Comparison of ENCODE assay signal across 14 cellular contexts in the genomic region with DNA sequence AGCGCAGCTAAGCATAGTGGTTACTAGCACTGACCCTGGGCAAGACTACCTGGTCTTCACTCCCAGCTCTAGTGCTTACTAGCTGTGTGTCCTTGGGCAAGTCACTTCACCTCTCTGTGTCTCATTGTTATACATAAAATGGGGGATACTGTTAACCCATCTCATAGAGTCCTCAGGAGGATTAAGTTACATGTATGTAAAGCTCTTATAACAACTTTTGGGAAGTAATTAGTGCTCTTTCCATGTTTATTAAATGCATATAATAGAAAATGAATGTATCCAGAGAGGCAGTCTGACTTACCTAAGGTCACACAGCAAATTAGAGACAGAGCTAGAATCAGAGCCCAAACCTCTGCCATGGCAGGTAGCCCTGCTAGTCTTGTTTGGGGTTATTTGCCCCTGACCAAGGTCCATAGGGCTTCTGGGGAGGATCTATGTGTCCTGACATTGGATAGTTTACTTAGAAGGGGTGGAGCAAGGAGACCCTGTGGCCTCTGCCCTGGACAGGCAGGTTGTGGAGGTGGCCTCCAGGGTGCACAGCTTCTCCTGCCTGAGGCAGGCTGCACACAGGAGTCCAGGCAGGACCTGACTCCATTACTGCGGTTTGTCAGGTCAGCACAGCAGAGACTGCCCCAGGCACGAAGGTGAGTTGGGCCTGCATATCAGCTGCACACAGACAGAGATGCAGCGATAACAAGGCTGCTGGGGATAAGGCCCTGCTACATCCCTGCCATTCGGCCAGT. TPM values are rescaled to one million over a fixed set of nuclear protein-coding genes. Genes with fewer than 3 reads are reported as not detected.
DNase-seq lines count a peak whose midpoint lies in the region; ATAC-seq and TF ChIP-seq lines count a peak whose summit lies in the region.
"Had no signal": no experiment of that assay in that cellular context is flagged by ENCODE, and none has a peak within 500 bp of the region (broad histone marks: within the 10 kb centered on the region; RNA-seq: fewer than 3 reads in every experiment).

No MANE protein-coding gene starts in this region.

- H3K18ac ChIP-seq in trophoblast cell (ENCODE audit: low read length), result no peak overlapping the region

- no peak overlapping the region for H2AK5ac ChIP-seq in trophoblast cell (ENCODE audit: low read length)

- no peak for TF ChIP-seq CTCF in PC-9 (conservative IDR thresholded peaks at IDR 0.05)

- no peak overlapping the region for H2BK12ac ChIP-seq in trophoblast cell (ENCODE audit: low read length)

- no peaks in the 10 kb centered on the region for H4K20me1 ChIP-seq in PC-9 (ENCODE audit: insufficient read depth)

- H4K8ac ChIP-seq in trophoblast cell (ENCODE audit: low read depth, low read length), result no peak overlapping the region

- H3K4ac ChIP-seq in trophoblast cell (ENCODE audit: low read depth, low read length), result no peak overlapping the region

- H3K9me2 ChIP-seq in PC-9 (ENCODE audit: insufficient read depth), result no peaks in the 10 kb centered on the region; the same call in 1 of the 2 replicates

- H3K9me3 ChIP-seq in PC-9 (ENCODE audit: insufficient read depth, low read depth), result no peaks in the 10 kb centered on the region
- H3K9me3 ChIP-seq in effector memory CD4-positive, alpha-beta T cell (ENCODE audit: control insufficient read depth, low read length), result no peaks in the 10 kb centered on the region
- no peaks in the 10 kb centered on the region for H3K9me3 ChIP-seq in trophoblast cell (ENCODE audit: insufficient read depth, low read depth, low read length)
- H3K9me3 ChIP-seq: SJCRH30, tibial nerve had no signal

- intact Hi-C loops in PC-9 (cut with micrococcal nuclease; ENCODE audit: unreplicated experiment), result loop anchor here (2.0 to 5.0 kb wide), 2 partner anchors 180 to 239 kb away; no protein-coding TSS in a partner anchor

- H3K9ac ChIP-seq in trophoblast cell (ENCODE audit: low read length), result no peak overlapping the region

- no peak overlapping the region for H4K12ac ChIP-seq in trophoblast cell (ENCODE audit: low read depth, low read length)

- no peak for ATAC-seq in GM19328 (IDR thresholded peaks at IDR 0.05; ENCODE audit: unreplicated experiment)
- ATAC-seq: HCT116 had no signal

- no TSS peak for BruUV-seq in PC-9 (replicated peaks; lab: Mats Ljungman, UMichigan)

- no peak overlapping the region for H3K4me3 ChIP-seq in PC-9
- H3K4me3 ChIP-seq in effector memory CD4-positive, alpha-beta T cell (ENCODE audit: insufficient read depth, low read depth, low read length, poor library complexity, severe bottlenecking), result no peak overlapping the region
- no peak overlapping the region for H3K4me3 ChIP-seq in trophoblast cell (ENCODE audit: low read depth, low read length)
- H3K4me3 ChIP-seq: SJCRH30, tibial nerve had no signal

- H3K14ac ChIP-seq in trophoblast cell (ENCODE audit: low read length), result no peak overlapping the region

- no peak overlapping the region for H4K91ac ChIP-seq in trophoblast cell (ENCODE audit: low read depth, low read length)

- CTCF ChIA-PET in PC-9 (lab: Charles Lee), result interaction anchor here (0.6 to 0.9 kb wide), 5 partner anchors 9 to 892 kb away, joined by 3 to 7 read pairs (median 5); a partner anchor contains a TSS

- H3K23ac ChIP-seq in trophoblast cell (ENCODE audit: low read length), result no peak overlapping the region

- peaks cover 69% of the 10 kb centered on the region for H3F3A ChIP-seq in PC-9 (ENCODE audit: insufficient read depth, low read depth)

- peak overlapping the region; percentile 55; the same call in 1 of the 2 replicates for H3K27ac ChIP-seq in PC-9
- peak overlapping the region; percentile 91 for H3K27ac ChIP-seq in effector memory CD4-positive, alpha-beta T cell (ENCODE audit: insufficient read depth, low read length, poor library complexity, severe bottlenecking)
- H3K27ac ChIP-seq in trophoblast cell (ENCODE audit: low read depth, low read length), result no peak overlapping the region
- H3K27ac ChIP-seq: 22Rv1, SJCRH30 had no signal

- no peaks in the 10 kb centered on the region for H3K79me2 ChIP-seq in PC-9 (ENCODE audit: low read depth)
- H3K79me2 ChIP-seq in trophoblast cell (ENCODE audit: control insufficient read depth, insufficient read depth, low read length, poor library complexity), result no peaks in the 10 kb centered on the region

- peak overlapping the region; percentile 66 for H3K4me2 ChIP-seq in PC-9
- H3K4me2 ChIP-seq in trophoblast cell (ENCODE audit: low read length), result no peak overlapping the region

- H3K27me3 ChIP-seq in PC-9 (ENCODE audit: insufficient read depth, low read depth), result no peaks in the 10 kb centered on the region
- no peaks in the 10 kb centered on the region for H3K27me3 ChIP-seq in effector memory CD4-positive, alpha-beta T cell (replicated peaks; ENCODE audit: control insufficient read depth, insufficient read depth, low read length, poor library complexity, severe bottlenecking)
- no peaks in the 10 kb centered on the region for H3K27me3 ChIP-seq in trophoblast cell (ENCODE audit: insufficient read depth, low read length)
- H3K27me3 ChIP-seq: SJCRH30, tibial nerve had no signal

- H3K36me3 ChIP-seq in PC-9 (ENCODE audit: low read depth), result no peaks in the 10 kb centered on the region
- H3K36me3 ChIP-seq in effector memory CD4-positive, alpha-beta T cell (ENCODE audit: control insufficient read depth, insufficient read depth, low read length), result no peaks in the 10 kb centered on the region
- no peaks in the 10 kb centered on the region for H3K36me3 ChIP-seq in trophoblast cell (ENCODE audit: control insufficient read depth in 1 of 2, insufficient read depth in 2 of 2, low read length in 2 of 2)
- H3K36me3 ChIP-seq: SJCRH30 had no signal

- H2AFZ ChIP-seq in PC-9, result no peak overlapping the region
- H2AFZ ChIP-seq in trophoblast cell (ENCODE audit: insufficient read depth, low read length, poor library complexity), result no peak overlapping the region

- peaks cover 3% of the 10 kb centered on the region for H3K79me1 ChIP-seq in trophoblast cell (ENCODE audit: low read length)

- DNase-seq in DMS53 (lab: John Stamatoyannopoulos, UW), result peak; percentile 6
- no peak for DNase-seq in DMS53 treated with DMSO at 0.1 percent for 48 hours (lab: John Stamatoyannopoulos, UW; ENCODE audit: unreplicated experiment)
- no peak for DNase-seq in PC-9
- DNase-seq in effector memory CD4-positive, alpha-beta T cell, result no peak
- DNase-seq in trophoblast cell, result peak; percentile 96 to 98
- no peak for DNase-seq in NCI-H1694 (lab: John Stamatoyannopoulos, UW)
- no peak for DNase-seq in stimulated activated naive CD4-positive, alpha-beta T cell treated with Interleukin-2 at 50 U/mL for 16 hours (lab: John Stamatoyannopoulos, UW)
- DNase-seq: amniotic stem cell, NCI-H1105 treated with DMSO at 0.1 percent for 48 hours, SJCRH30 had no signal

- WGBS in trophoblast cell (ENCODE audit: extremely low coverage, insufficient coverage, insufficient read length), result no CpG with 5 or more reads among the region's 5 CpGs

- H2BK5ac ChIP-seq in trophoblast cell (ENCODE audit: low read depth, low read length, poor library complexity), result no peak overlapping the region

- POLR2A ChIA-PET in PC-9 (lab: Charles Lee; ENCODE audit: unreplicated experiment), result interaction anchor here (0.6 kb wide), 1 partner anchor 348 kb away, joined by 4 read pairs; no protein-coding TSS in a partner anchor

- H3K4me1 ChIP-seq in PC-9 (replicated peaks; ENCODE audit: insufficient read depth) (peaks cover 80% of the 10 kb centered on the region), trophoblast cell (ENCODE audit: control insufficient read depth in 1 of 2, insufficient read depth in 2 of 2, low read length in 2 of 2) (peaks cover 24 to 28% of the 10 kb centered on the region in 2 experiments)
- peaks cover 68% of the 10 kb centered on the region for H3K4me1 ChIP-seq in effector memory CD4-positive, alpha-beta T cell (ENCODE audit: control insufficient read depth, insufficient read depth, low read length, poor library complexity, severe bottlenecking)
- H3K4me1 ChIP-seq: SJCRH30 had no signal

- no peak overlapping the region for H2BK120ac ChIP-seq in trophoblast cell (ENCODE audit: insufficient read depth, low read length, poor library complexity)

RNA-seq across cellular contexts. Expression of a gene that starts 8.4 kb away (rescaled TPM):
- 141 and 146 TPM in 2 replicates for total RNA-seq in PC-9 (2021)
- polyA plus RNA-seq in trophoblast cell (2013), result 5.5 and 6.1 TPM in 2 replicates

Comparison
In these comparisons a context has a peak if more than half of its experiments do, and no peak if none do; other contexts are left out.
1. DNase-seq: peak in DMS53 (single experiment) and trophoblast cell (2 of 2); none in DMS53 treated with DMSO at 0.1 percent for 48 hours (single experiment), PC-9 (0 of 2), effector memory CD4-positive, alpha-beta T cell (0 of 3), NCI-H1694 (single experiment) and stimulated activated naive CD4-positive, alpha-beta T cell treated with Interleukin-2 at 50 U/mL for 16 hours (single experiment).